8 cellular contexts compared by ENCODE assay signal in the genomic region with DNA sequence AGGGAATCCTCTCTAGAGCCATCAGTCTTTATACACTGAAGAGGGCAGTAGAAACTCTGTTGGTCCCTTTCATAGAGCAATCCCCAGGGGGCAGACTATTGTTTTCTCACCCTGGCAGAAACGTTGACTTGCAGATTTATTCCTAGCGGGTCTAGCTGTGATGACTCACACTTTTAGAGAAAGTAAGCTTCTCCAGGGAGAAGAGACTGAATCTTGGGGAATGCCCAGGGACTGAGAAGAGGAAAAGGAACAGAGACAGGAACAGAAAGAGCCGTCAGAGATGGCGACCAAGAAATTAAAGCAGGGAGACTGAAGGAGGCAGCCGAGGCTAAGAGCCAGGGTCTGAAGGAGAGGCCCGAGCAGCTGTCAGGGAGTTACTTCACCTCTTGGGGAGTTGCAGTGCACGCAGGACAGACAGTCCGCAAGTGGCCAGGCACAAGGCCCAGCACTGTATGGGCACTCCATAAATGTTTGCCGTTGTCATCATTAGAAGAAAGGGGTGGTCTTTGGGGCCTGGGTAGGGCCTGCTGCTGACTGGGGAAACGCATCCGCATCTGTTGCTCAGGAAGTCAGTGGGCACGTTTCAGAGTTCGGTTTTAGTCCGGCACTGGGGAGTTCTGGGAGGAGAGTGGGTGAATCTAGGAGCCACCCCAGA. TPM values are rescaled to one million over a fixed set of nuclear protein-coding genes. Genes with fewer than 3 reads are reported as not detected.
A peak's percentile ranks its signal among the peaks of the same experiment; 100 is the strongest.
DNase-seq lines count a peak whose midpoint lies in the region; ATAC-seq and TF ChIP-seq lines count a peak whose summit lies in the region.

No MANE protein-coding gene starts in this region.

- no peaks in the 10 kb centered on the region for H3K9me2 ChIP-seq in PC-3 (replicated peaks; ENCODE audit: low read length)

- H3K36me3 Mint-ChIP-seq in progenitor cell of endocrine pancreas (ENCODE audit: insufficient read depth): peaks cover 21% of the 10 kb centered on the region

- CTCF ChIA-PET in PC-3 (lab: Charles Lee): interaction anchor here (1.0 to 1.3 kb wide), 2 partner anchors 49 to 147 kb away, joined by 3 to 6 read pairs; a partner anchor contains a TSS

- no TSS peak for BruUV-seq in PC-3 (replicated peaks; lab: Mats Ljungman, UMichigan)

- H3K4me3 ChIP-seq in AG10803 (ENCODE audit: low read length) (no peak overlapping the region; the same call in 1 of the 2 replicates), GM12875 (ENCODE audit: low read depth, low read length) (no peak overlapping the region), PC-3 (ENCODE audit: low read length) (no peak overlapping the region), heart left ventricle (peak overlapping the region in 10 of 12 donors; percentile 2 to 44 (median 21))

- TF ChIP-seq CTCF in AG10803 (conservative IDR thresholded peaks at IDR 0.05; ENCODE audit: low read length) (peak; percentile 64), GM12875 (IDR thresholded peaks at IDR 0.05; ENCODE audit: borderline replicate concordance, insufficient read depth, low read depth, low read length) (peak; percentile 32; the same call in 1 of the 2 replicates), PC-3 (conservative IDR thresholded peaks at IDR 0.05; ENCODE audit: low read depth, low read length) (peak; percentile 81), heart left ventricle (IDR thresholded peaks at IDR 0.05) (peak; percentile 11 to 63 (median 46)), progenitor cell of endocrine pancreas (IDR thresholded peaks at IDR 0.05; ENCODE audit: unreplicated experiment) (peak; percentile 69)

- no peak overlapping the region for H3K4me3 Mint-ChIP-seq in progenitor cell of endocrine pancreas (ENCODE audit: low read depth)

- no peak for TF ChIP-seq POLR2A in heart left ventricle (IDR thresholded peaks at IDR 0.05)

- H2AFZ ChIP-seq in PC-3 (ENCODE audit: low read length): no peak overlapping the region

- H3F3A ChIP-seq in PC-3 (ENCODE audit: low read length, unreplicated experiment): no peaks in the 10 kb centered on the region

- no peak overlapping the region for H3K9ac ChIP-seq in PC-3 (ENCODE audit: low read length)

- no peaks in the 10 kb centered on the region for H3K9me3 ChIP-seq in PC-3 (ENCODE audit: low read length)
- H3K9me3 ChIP-seq in heart left ventricle: no peaks in the 10 kb centered on the region

- H3K27me3 ChIP-seq in PC-3 (ENCODE audit: low read length): no peaks in the 10 kb centered on the region
- H3K27me3 ChIP-seq in heart left ventricle: no peaks in the 10 kb centered on the region

- H3K4me1 Mint-ChIP-seq in progenitor cell of endocrine pancreas (ENCODE audit: low read depth): peaks cover 22% of the 10 kb centered on the region

- H3K79me2 ChIP-seq in PC-3 (ENCODE audit: low read length): no peaks in the 10 kb centered on the region

- POLR2A ChIA-PET in PC-3 (lab: Charles Lee; ENCODE audit: unreplicated experiment): interaction anchor here (0.5 to 0.6 kb wide), 2 partner anchors 9 to 211 kb away, joined by 3 to 4 read pairs; a partner anchor contains a TSS

- no peaks in the 10 kb centered on the region for H3K9me3 Mint-ChIP-seq in progenitor cell of endocrine pancreas (ENCODE audit: low read depth)

- 23 to 42% (median 31%) methylated on average over 14 of the region's 14 CpGs for WGBS in heart left ventricle, 4 donors

- peak overlapping the region; percentile 29; the same call in 1 of the 2 replicates for H3K4me2 ChIP-seq in PC-3 (ENCODE audit: low read length)

- H3K27ac ChIP-seq in PC-3 (ENCODE audit: low read length) (peak overlapping the region; percentile 62), heart left ventricle (peak overlapping the region; percentile 3 to 97 (median 80))

- H3K4me1 ChIP-seq in PC-3 (ENCODE audit: insufficient read depth, low read length) (peaks cover 23% of the 10 kb centered on the region), heart left ventricle (peaks cover 0 to 67% (median 50%) of the 10 kb centered on the region in 12 donors)

- no peaks in the 10 kb centered on the region for H3K27me3 Mint-ChIP-seq in progenitor cell of endocrine pancreas

- H3K27ac Mint-ChIP-seq in progenitor cell of endocrine pancreas: peak overlapping the region; percentile 89

- intact Hi-C loops in PC-3 (cut with micrococcal nuclease): loop anchor here (1.0 to 5.0 kb wide), 3 partner anchors 36 to 147 kb away; a partner anchor contains a TSS
- intact Hi-C loops in heart left ventricle (cut with DNase I): loop anchor here in 1 of 10 donors (10.0 kb wide), 1 partner anchor 141 kb away; no protein-coding TSS in a partner anchor

- peak; percentile 92 for DNase-seq in AG10803 (ENCODE audit: low read depth)
- peak; percentile 86 for DNase-seq in PC-3
- DNase-seq in amniotic epithelial cell (ENCODE audit: low read depth): peak; percentile 93
- peak in 3 of 5 donors; percentile 59 to 77 (median 64) for DNase-seq in heart left ventricle
- DNase-seq in progenitor cell of endocrine pancreas (ENCODE audit: low spot score, unreplicated experiment): no peak

- no peaks in the 10 kb centered on the region for H4K20me1 ChIP-seq in PC-3 (ENCODE audit: low read length)

- H3K36me3 ChIP-seq in PC-3 (ENCODE audit: low read depth, low read length) (peaks cover under 1% of the 10 kb centered on the region; the same call in 1 of the 2 replicates), heart left ventricle (peaks cover 0 to 23% (median 10%) of the 10 kb centered on the region in 9 donors)

- peak; percentile 76 for ATAC-seq in HG03432 (IDR thresholded peaks at IDR 0.05; ENCODE audit: unreplicated experiment)
- ATAC-seq in PC-3: peak; percentile 53
- peak; percentile 46 to 77 (median 48) for ATAC-seq in heart left ventricle
- ATAC-seq in HG02759 (IDR thresholded peaks at IDR 0.05; ENCODE audit: unreplicated experiment): no peak

RNA-seq across cellular contexts. Expression of a gene that starts 13.0 kb away (rescaled TPM):
- total RNA-seq in PC-3 (2014; rRNA removed): 18.0 and 18.4 TPM in 2 replicates
- 1 to 10 TPM in 1 of 9 donors, under 1 TPM in 2, not detected in 6; 0.16 to 2.8 (median 0.43) TPM for total RNA-seq in heart left ventricle
- polyA plus RNA-seq in heart left ventricle: under 1 TPM; 0.11 to 0.33 TPM
- 40.5 and 44.0 TPM in 2 replicates for total RNA-seq in progenitor cell of endocrine pancreas

RNA-seq across cellular contexts. Expression of a gene that starts 18.4 kb away (rescaled TPM):
- total RNA-seq in PC-3 (2014; rRNA removed) (95.1 and 97.4 TPM in 2 replicates), heart left ventricle (100 to 1,000 TPM in 2 of 9 donors, 10 to 100 TPM in 7; 37.2 to 141 (median 54.2) TPM), progenitor cell of endocrine pancreas (67.5 and 68.8 TPM in 2 replicates)
- 10 to 100 TPM; 23.7 to 91.8 TPM for polyA plus RNA-seq in heart left ventricle

RNA-seq across cellular contexts. Expression of a gene that starts 51.9 kb away (rescaled TPM):
- 2.3 and 2.9 TPM in 2 replicates for total RNA-seq in PC-3 (2014; rRNA removed)
- total RNA-seq in heart left ventricle: 1 to 10 TPM in 1 of 9 donors, under 1 TPM in 4, not detected in 4; 0.35 to 3.9 (median 0.55) TPM
- polyA plus RNA-seq in heart left ventricle: under 1 TPM; 0.11 to 0.15 TPM
- total RNA-seq in progenitor cell of endocrine pancreas: 14.3 and 23.1 TPM in 2 replicates

Comparison
In these comparisons a context has a peak if more than half of its experiments do, and no peak if none do; other contexts are left out.
1. H3K4me3 ChIP-seq: peak in heart left ventricle (10 of 12); none in AG10803 (single experiment), GM12875 (single experiment) and PC-3 (single experiment).
2. Peak in every context shown above with its lines, with median percentiles within 50 percentile points of each other: CTCF ChIP-seq.